In genomic region chrX:37759878-37760418, GRCh38 we compare ENCODE assay signal across 19 cellular contexts. TPM values are rescaled to one million over a fixed set of nuclear protein-coding genes. Genes with fewer than 3 reads are reported as not detected.
"Had no signal": no experiment of that assay in that cellular context is flagged by ENCODE, and none has a peak within 500 bp of the region (broad histone marks: within the 10 kb centered on the region; RNA-seq: fewer than 3 reads in every experiment).

No MANE protein-coding gene starts in this region.

- H3K4me1 ChIP-seq: adrenal gland, transverse colon had no signal

- H3K36me3 ChIP-seq: adrenal gland, transverse colon, WERI-Rb-1 had no signal

- H3K4me3 ChIP-seq: adrenal gland, lung, transverse colon had no signal

- ATAC-seq: left lobe of liver had no signal

- DNase-seq: activated CD8-positive, alpha-beta memory T cell treated with anti-CD3 and anti-CD28 coated beads, Interleukin-2, amount 50 U/mL, for 4 hours; activated effector memory CD4-positive, alpha-beta T cell treated with anti-CD3 and anti-CD28 coated beads, Interleukin-2, amount 50 U/mL, for 16 hours; activated naive CD4-positive, alpha-beta T cell treated with anti-CD3 and anti-CD28 coated beads, Interleukin-2, amount 50 U/mL, for 16 hours; activated T-cell treated with anti-CD3 and anti-CD28 coated beads, Interleukin-2, amount 50 U/mL, for 48 hours; adrenal gland; effector CD4-positive, alpha-beta T cell; hypothalamus; kidney; nephron progenitor cell; occipital lobe; posterior cingulate gyrus; retina; stimulated activated naive CD4-positive, alpha-beta T cell; substantia nigra; transverse colon; WERI-Rb-1 had no signal

- H3K27ac ChIP-seq: adrenal gland, transverse colon, WERI-Rb-1 had no signal

- H3K27me3 ChIP-seq: adrenal gland, transverse colon had no signal

- H3K9me3 ChIP-seq: adrenal gland, transverse colon had no signal

RNA-seq across cellular contexts. Expression of gene CYBB, which starts 19.9 kb away (rescaled TPM):
- total RNA-seq: bronchial epithelial cell had no signal
